Comparison of ENCODE assay signal across 1 cellular context in the genomic region with DNA sequence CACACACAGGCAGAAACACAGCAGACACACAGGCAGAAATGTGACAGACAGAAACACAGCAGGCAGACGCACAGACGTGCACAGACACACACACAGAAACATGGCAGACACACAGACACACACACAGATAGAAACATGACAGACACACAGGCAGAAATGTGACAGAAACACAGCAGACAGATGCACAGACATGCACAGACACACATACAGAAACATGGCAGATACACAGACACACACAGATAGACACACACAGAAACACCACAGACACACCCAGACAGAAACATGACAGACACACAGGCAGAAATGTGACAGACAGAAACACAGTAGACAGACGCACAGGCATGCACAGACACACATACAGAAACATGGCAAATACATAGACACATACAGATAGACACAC.
TF ChIP-seq lines count a peak whose summit lies in the region.

No MANE protein-coding gene starts in this region.

TF ChIP-seq in H1, 55 proteins besides CTCF, POLR2A, EP300 and RAD21:
- no peak for TF ChIP-seq KDM5A (IDR thresholded peaks at IDR 0.05; ENCODE audit: low read length)
- no peak for TF ChIP-seq NRF1 (IDR thresholded peaks at IDR 0.05; ENCODE audit: low read depth, low read length)
- TF ChIP-seq BACH1 (IDR thresholded peaks at IDR 0.05; ENCODE audit: low read length), result no peak
- no peak for TF ChIP-seq RNF2 (IDR thresholded peaks at IDR 0.05; ENCODE audit: borderline replicate concordance, low read depth, low read length, missing control alignments, poor library complexity, severe bottlenecking)
- no peak for TF ChIP-seq ASH2L (IDR thresholded peaks at IDR 0.05; ENCODE audit: low read length)
- TF ChIP-seq, protein P1, sequence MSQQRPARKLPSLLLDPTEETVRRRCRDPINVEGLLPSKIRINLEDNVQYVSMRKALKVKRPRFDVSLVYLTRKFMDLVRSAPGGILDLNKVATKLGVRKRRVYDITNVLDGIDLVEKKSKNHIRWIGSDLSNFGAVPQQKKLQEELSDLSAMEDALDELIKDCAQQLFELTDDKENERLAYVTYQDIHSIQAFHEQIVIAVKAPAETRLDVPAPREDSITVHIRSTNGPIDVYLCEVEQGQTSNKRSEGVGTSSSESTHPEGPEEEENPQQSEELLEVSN (IDR thresholded peaks at IDR 0.05), result no peak
